In the genomic region with DNA sequence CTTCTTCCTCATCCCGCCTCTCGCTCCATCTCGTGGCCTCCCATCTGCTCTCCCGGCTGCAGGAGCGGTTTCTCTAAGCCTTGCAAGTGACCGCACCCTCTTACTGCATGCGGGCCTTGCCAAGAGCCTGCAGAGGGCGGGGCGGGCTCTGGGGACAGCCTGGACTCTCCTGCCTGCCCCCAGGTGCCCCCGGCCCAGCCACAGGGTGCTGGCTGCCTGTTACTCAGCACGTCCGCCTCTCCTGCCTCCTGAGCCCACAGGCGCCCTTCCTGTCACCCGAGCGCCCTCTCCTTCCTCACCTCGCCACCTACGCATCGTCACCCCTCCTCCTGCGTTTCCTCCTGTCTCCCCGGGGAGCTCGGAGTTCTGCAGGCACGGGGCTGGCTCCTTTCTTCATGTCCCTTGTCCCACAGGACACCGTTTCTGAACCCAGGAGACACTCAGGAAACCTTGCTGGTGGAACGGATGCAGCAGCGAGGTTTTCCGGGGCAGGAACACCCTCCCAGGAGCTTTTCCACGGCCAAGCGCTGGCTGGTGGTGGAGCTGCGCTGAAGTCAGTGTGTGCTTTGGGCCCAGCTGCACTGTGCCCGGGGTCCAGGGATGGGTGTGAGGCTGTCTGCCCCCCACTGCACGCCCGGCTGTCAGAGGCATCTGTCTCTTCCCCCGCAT, we compare ENCODE assay signal across 1 cellular context.
A peak's percentile ranks its signal among the peaks of the same experiment; 100 is the strongest.
TF ChIP-seq lines count a peak whose summit lies in the region.

No MANE protein-coding gene starts in this region.

TF ChIP-seq in GM12878, 131 proteins besides CTCF, POLR2A, EP300 and RAD21 (continued from another document):
- TF ChIP-seq, protein P1, sequence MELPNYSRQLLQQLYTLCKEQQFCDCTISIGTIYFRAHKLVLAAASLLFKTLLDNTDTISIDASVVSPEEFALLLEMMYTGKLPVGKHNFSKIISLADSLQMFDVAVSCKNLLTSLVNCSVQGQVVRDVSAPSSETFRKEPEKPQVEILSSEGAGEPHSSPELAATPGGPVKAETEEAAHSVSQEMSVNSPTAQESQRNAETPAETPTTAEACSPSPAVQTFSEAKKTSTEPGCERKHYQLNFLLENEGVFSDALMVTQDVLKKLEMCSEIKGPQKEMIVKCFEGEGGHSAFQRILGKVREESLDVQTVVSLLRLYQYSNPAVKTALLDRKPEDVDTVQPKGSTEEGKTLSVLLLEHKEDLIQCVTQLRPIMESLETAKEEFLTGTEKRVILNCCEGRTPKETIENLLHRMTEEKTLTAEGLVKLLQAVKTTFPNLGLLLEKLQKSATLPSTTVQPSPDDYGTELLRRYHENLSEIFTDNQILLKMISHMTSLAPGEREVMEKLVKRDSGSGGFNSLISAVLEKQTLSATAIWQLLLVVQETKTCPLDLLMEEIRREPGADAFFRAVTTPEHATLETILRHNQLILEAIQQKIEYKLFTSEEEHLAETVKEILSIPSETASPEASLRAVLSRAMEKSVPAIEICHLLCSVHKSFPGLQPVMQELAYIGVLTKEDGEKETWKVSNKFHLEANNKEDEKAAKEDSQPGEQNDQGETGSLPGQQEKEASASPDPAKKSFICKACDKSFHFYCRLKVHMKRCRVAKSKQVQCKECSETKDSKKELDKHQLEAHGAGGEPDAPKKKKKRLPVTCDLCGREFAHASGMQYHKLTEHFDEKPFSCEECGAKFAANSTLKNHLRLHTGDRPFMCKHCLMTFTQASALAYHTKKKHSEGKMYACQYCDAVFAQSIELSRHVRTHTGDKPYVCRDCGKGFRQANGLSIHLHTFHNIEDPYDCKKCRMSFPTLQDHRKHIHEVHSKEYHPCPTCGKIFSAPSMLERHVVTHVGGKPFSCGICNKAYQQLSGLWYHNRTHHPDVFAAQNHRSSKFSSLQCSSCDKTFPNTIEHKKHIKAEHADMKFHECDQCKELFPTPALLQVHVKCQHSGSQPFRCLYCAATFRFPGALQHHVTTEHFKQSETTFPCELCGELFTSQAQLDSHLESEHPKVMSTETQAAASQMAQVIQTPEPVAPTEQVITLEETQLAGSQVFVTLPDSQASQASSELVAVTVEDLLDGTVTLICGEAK (IDR thresholded peaks at IDR 0.05; ENCODE audit: borderline replicate concordance): 0 out of 2 replicates have a peak, but pooled peaks have one; percentile 22
- TF ChIP-seq KAT2A (conservative IDR thresholded peaks at IDR 0.05; ENCODE audit: control insufficient read depth, low read depth, low read length) (no peak), CEBPB (IDR thresholded peaks at IDR 0.05; ENCODE audit: borderline replicate concordance in 1 of 2, low read depth in 2 of 2, low read length in 2 of 2) (no peak), CHD2 (IDR thresholded peaks at IDR 0.05; ENCODE audit: borderline replicate concordance, low read depth, low read length) (peak; percentile 46; the same call in 1 of the 2 replicates), MYC (IDR thresholded peaks at IDR 0.05; ENCODE audit: insufficient read depth, insufficient read length, insufficient replicate concordance, low read length, severe bottlenecking) (no peak), CBX5 (IDR thresholded peaks at IDR 0.05; ENCODE audit: low read depth) (no peak), BHLHE40 (IDR thresholded peaks at IDR 0.05; ENCODE audit: borderline replicate concordance in 1 of 2, low read depth in 2 of 2, low read length in 1 of 2) (peak; percentile 72 to 84), PAX8 (IDR thresholded peaks at IDR 0.05) (no peak), DPF2 (IDR thresholded peaks at IDR 0.05) (peak; percentile 57; the same call in 1 of the 2 replicates), SP1 (IDR thresholded peaks at IDR 0.05; ENCODE audit: low read depth, low read length) (no peak), BCL11A (IDR thresholded peaks at IDR 0.05; ENCODE audit: low read depth, low read length) (peak; percentile 18; the same call in 1 of the 2 replicates), NFIC (IDR thresholded peaks at IDR 0.05; ENCODE audit: low read depth, low read length) (no peak), TAF1 (IDR thresholded peaks at IDR 0.05; ENCODE audit: borderline replicate concordance, low read depth, low read length) (no peak), ATF7 (IDR thresholded peaks at IDR 0.05; ENCODE audit: low read depth) (no peak), KLF5 (IDR thresholded peaks at IDR 0.05; ENCODE audit: partially characterized antibody) (no peak), MTA3 (IDR thresholded peaks at IDR 0.05; ENCODE audit: borderline replicate concordance, low read length) (no peak), TBL1XR1 (IDR thresholded peaks at IDR 0.05; ENCODE audit: low read depth, low read length) (no peak)
- TF ChIP-seq, protein P2, sequence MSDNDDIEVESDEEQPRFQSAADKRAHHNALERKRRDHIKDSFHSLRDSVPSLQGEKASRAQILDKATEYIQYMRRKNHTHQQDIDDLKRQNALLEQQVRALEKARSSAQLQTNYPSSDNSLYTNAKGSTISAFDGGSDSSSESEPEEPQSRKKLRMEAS (IDR thresholded peaks at IDR 0.05; ENCODE audit: low read depth, low read length): 0 out of 2 replicates have a peak, but pooled peaks have one; percentile 25
